Comparison of ENCODE assay signal across 8 cellular contexts in genomic region chr1:211258310-211258755, GRCh38. TPM values are rescaled to one million over a fixed set of nuclear protein-coding genes. Genes with fewer than 3 reads are reported as not detected.
A peak's percentile ranks its signal among the peaks of the same experiment; 100 is the strongest.
DNase-seq lines count a peak whose midpoint lies in the region.

No MANE protein-coding gene starts in this region.

- H2AK5ac ChIP-seq in neuronal stem cell (ENCODE audit: low read depth, low read length), result peak overlapping the region; percentile 98

- no peaks in the 10 kb centered on the region for H3K9me3 ChIP-seq in MG63
- no peaks in the 10 kb centered on the region for H3K9me3 ChIP-seq in SJSA1 (replicated peaks)
- H3K9me3 ChIP-seq in neuronal stem cell (replicated peaks in 1 of 2; ENCODE audit: control insufficient read depth in 2 of 2, insufficient read depth in 1 of 2, low read depth in 1 of 2, low read length in 2 of 2), result no peaks in the 10 kb centered on the region

- peak overlapping the region; percentile 100 for H3K9ac ChIP-seq in neuronal stem cell (ENCODE audit: low read depth, low read length, poor library complexity)

- peak overlapping the region; percentile 99 for H3K14ac ChIP-seq in neuronal stem cell (ENCODE audit: low read length)

- DNase-seq in DMS53 treated with DMSO at 0.1 percent for 48 hours (lab: John Stamatoyannopoulos, UW; ENCODE audit: unreplicated experiment) (peak; percentile 67), H7 (peak; percentile 53), MG63 (peak; percentile 92), SJSA1 (ENCODE audit: low read depth in 1 of 2, low spot score in 2 of 2) (peak; percentile 77 to 80), foreskin melanocyte (peak; percentile 70), neuronal stem cell (ENCODE audit: low spot score) (no peak), superior temporal gyrus (ENCODE audit: extremely low spot score) (peak; percentile 73)
- peak; percentile 69 for DNase-seq in activated naive CD4-positive, alpha-beta T cell treated with Interleukin-2 at 50 U/mL for 16 hours

- peak overlapping the region; percentile 67 for H2BK15ac ChIP-seq in neuronal stem cell (ENCODE audit: low read length)

- peak overlapping the region; percentile 100 for H3K23ac ChIP-seq in neuronal stem cell (ENCODE audit: low read depth, low read length, poor library complexity)

- H2BK12ac ChIP-seq in neuronal stem cell (ENCODE audit: low read length), result no peak overlapping the region

- H3K4ac ChIP-seq in neuronal stem cell (ENCODE audit: low read length), result no peak overlapping the region

- H4K91ac ChIP-seq in neuronal stem cell (ENCODE audit: low read depth, low read length, poor library complexity), result no peak overlapping the region

- no peaks in the 10 kb centered on the region for H3K27me3 ChIP-seq in H7 (ENCODE audit: control insufficient read depth, insufficient read depth, low read length)
- no peaks in the 10 kb centered on the region for H3K27me3 ChIP-seq in MG63
- no peaks in the 10 kb centered on the region for H3K27me3 ChIP-seq in SJSA1 (replicated peaks)
- no peaks in the 10 kb centered on the region for H3K27me3 ChIP-seq in neuronal stem cell (ENCODE audit: control insufficient read depth in 3 of 3, insufficient read depth in 3 of 3, low read depth in 1 of 3, low read length in 3 of 3)

- H3K18ac ChIP-seq in neuronal stem cell (ENCODE audit: low read length), result peak overlapping the region; percentile 99

- peak overlapping the region; percentile 91 for H3K4me2 ChIP-seq in neuronal stem cell (ENCODE audit: insufficient read depth, low read length, poor library complexity, severe bottlenecking)

- no peak overlapping the region for H4K8ac ChIP-seq in neuronal stem cell (ENCODE audit: low read depth, low read length)

- H3K4me1 ChIP-seq in SJSA1 (replicated peaks), result peaks cover 14% of the 10 kb centered on the region
- peaks cover 0 to 5% of the 10 kb centered on the region in 2 donors for H3K4me1 ChIP-seq in neuronal stem cell (ENCODE audit: control insufficient read depth in 2 of 2, insufficient read depth in 1 of 2, low read depth in 1 of 2, low read length in 2 of 2)

- H3K79me1 ChIP-seq in neuronal stem cell (ENCODE audit: low read depth, low read length), result no peaks in the 10 kb centered on the region

- peak overlapping the region; percentile 100 for H2AFZ ChIP-seq in neuronal stem cell (ENCODE audit: low read length)

- WGBS in neuronal stem cell (ENCODE audit: extremely low coverage in 2 of 2, insufficient read length in 2 of 2, insufficient replicate concordance in 1 of 2), 2 donors, result no CpG with 5 or more reads among the region's 17 CpGs

- H2BK5ac ChIP-seq in neuronal stem cell (ENCODE audit: low read length), result peak overlapping the region; percentile 94

- H3K36me3 ChIP-seq in H7 (replicated peaks; ENCODE audit: control insufficient read depth, insufficient read depth, low read length) (no peaks in the 10 kb centered on the region), MG63 (peaks cover 11% of the 10 kb centered on the region; the same call in 1 of the 2 replicates), SJSA1 (peaks cover 18% of the 10 kb centered on the region; the same call in 1 of the 2 replicates), neuronal stem cell (replicated peaks in 1 of 2; ENCODE audit: control insufficient read depth in 2 of 2, insufficient read depth in 2 of 2, low read length in 2 of 2) (peaks cover 0 to 13% of the 10 kb centered on the region in 2 donors)

- peak overlapping the region; percentile 91 for H2BK120ac ChIP-seq in neuronal stem cell (ENCODE audit: low read depth, low read length)

- peak overlapping the region; percentile 88 for H3K27ac ChIP-seq in SJSA1
- peak overlapping the region; percentile 100 for H3K27ac ChIP-seq in neuronal stem cell (replicated peaks; ENCODE audit: low read length)

- H3K4me3 ChIP-seq in H7 (ENCODE audit: insufficient read depth, low read depth, low read length) (peak overlapping the region; percentile 49), MG63 (peak overlapping the region; percentile 99), SJSA1 (peak overlapping the region; percentile 80), neuronal stem cell (ENCODE audit: low read length in 2 of 2) (peak overlapping the region; percentile 83 to 99)

RNA-seq across cellular contexts. Expression of gene RCOR3, which starts 0.8 kb away (rescaled TPM):
- 16.7 and 24.3 TPM in 2 replicates for total RNA-seq in H7 (2014; rRNA removed; shearing (Covaris generic))
- 9.3 and 11.6 TPM in 2 replicates for total RNA-seq in MG63 (2014; rRNA removed; shearing (Covaris generic); ENCODE audit: low replicate concordance)
- total RNA-seq in SJSA1 (2014; rRNA removed; shearing (Covaris generic)), result 13.3 and 17.5 TPM in 2 replicates
- polyA plus RNA-seq in neuronal stem cell (2013, experiment 1 of 2), result 26.0 TPM
- polyA plus RNA-seq in neuronal stem cell (2013, experiment 2 of 2), result 26.8 TPM

Comparison
In these comparisons a context has a peak if more than half of its experiments do, and no peak if none do; other contexts are left out.
1. H3K4me3 ChIP-seq: peak in every context shown above with its lines; median percentile 99 in MG63; 91 in neuronal stem cell; 80 in SJSA1; 49 in H7.